In the genomic region with DNA sequence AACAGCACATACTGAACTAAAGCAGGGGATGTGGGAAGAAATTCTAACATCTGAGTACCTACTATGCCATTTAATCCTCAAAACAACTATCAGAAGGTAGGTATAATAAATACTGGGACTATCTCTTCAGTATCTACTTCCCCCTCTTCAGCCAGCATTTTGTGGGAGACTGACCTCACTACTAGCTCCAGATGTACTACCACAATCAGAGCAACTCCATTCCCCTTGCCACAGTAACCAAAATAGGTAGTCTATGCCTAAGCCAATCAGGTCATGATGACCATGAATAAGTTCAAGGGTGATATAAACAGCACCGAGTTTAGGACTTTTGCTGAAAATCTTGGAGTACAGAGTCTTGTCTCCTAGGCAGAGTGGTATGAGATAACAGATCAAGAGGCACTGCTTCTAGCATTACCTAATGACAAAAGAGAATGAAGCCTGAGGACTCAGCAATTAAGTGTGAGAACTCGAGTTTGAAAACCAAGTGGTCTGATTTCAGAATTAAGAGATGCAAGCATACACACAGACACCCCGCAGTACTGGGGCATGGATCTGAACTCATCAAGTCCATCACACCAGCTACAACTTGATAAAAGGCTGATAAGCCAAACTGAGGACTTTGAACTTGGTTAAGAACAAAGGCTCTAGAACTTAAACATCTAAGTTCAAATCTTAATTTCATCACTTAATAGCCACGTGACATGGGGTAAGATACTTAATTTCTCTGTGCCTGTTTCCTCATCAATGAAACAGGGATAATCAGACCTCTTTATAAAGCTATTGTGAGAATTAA, we compare ENCODE assay signal across 11 cellular contexts.
"Had no signal": no experiment of that assay in that cellular context is flagged by ENCODE, and none has a peak within 500 bp of the region (broad histone marks: within the 10 kb centered on the region; RNA-seq: fewer than 3 reads in every experiment).

No MANE protein-coding gene starts in this region.

- H3K36me3 ChIP-seq: upper lobe of right lung had no signal

- H3K27ac Mint-ChIP-seq: activated CD8-positive, alpha-beta T cell treated with anti-CD3 and anti-CD28 coated beads, Interleukin-2, amount 10 ng/mL, durations not matched to agents 7 days and 5 days; T-helper 1 cell treated with Interleukin-12 subunit alpha and Interleukin-12 subunit beta and Interleukin-4 antibody, amounts not matched to agents 30 μg/mL and 1 μg/mL, for 36 hours; WTC11 had no signal

- H3K27ac ChIP-seq: foreskin keratinocyte, upper lobe of right lung had no signal

- H3K9me3 Mint-ChIP-seq: T-helper 1 cell treated with Interleukin-12 subunit alpha and Interleukin-12 subunit beta and Interleukin-4 antibody, amounts not matched to agents 30 μg/mL and 1 μg/mL, for 36 hours; WTC11 had no signal

- H3K36me3 Mint-ChIP-seq: WTC11 had no signal

- H3K4me1 ChIP-seq: foreskin keratinocyte had no signal

- H3K4me3 ChIP-seq: upper lobe of right lung had no signal

- H3K27me3 ChIP-seq: foreskin keratinocyte, upper lobe of right lung had no signal

- H3K9me3 ChIP-seq: upper lobe of right lung had no signal

- H3K4me3 Mint-ChIP-seq: activated CD8-positive, alpha-beta T cell treated with anti-CD3 and anti-CD28 coated beads, Interleukin-2, amount 10 ng/mL, durations not matched to agents 7 days and 5 days; T-helper 1 cell treated with Interleukin-12 subunit alpha and Interleukin-12 subunit beta and Interleukin-4 antibody, amounts not matched to agents 30 μg/mL and 1 μg/mL, for 36 hours; WTC11 had no signal

- DNase-seq: activated CD4-positive, alpha-beta T cell treated with anti-CD3 and anti-CD28 coated beads for 48 hours; activated CD8-positive, alpha-beta T cell treated with anti-CD3 and anti-CD28 coated beads, Interleukin-2, amount 10 ng/mL, durations not matched to agents 7 days and 5 days; activated naive CD4-positive, alpha-beta T cell treated with Interleukin-2 at 50 U/mL for 16 hours; foreskin keratinocyte; head of caudate nucleus; stimulated activated CD4-positive, alpha-beta T cell treated with anti-CD3 and anti-CD28 coated beads, Interleukin-2, amount 100 ng/mL, for 48 hours; stimulated activated naive CD4-positive, alpha-beta T cell treated with Interleukin-2 at 50 U/mL for 16 hours; upper lobe of right lung had no signal

- ATAC-seq: activated CD8-positive, alpha-beta T cell treated with anti-CD3 and anti-CD28 coated beads, Interleukin-2, amount 10 ng/mL, durations not matched to agents 7 days and 5 days; foreskin keratinocyte; sciatic nerve; upper lobe of right lung; WTC11 had no signal
